Comparison of ENCODE assay signal across 13 cellular contexts in genomic region chr6:159074866-159075265, GRCh38. TPM values are rescaled to one million over a fixed set of nuclear protein-coding genes. Genes with fewer than 3 reads are reported as not detected.
A peak's percentile ranks its signal among the peaks of the same experiment; 100 is the strongest.
DNase-seq lines count a peak whose midpoint lies in the region; ATAC-seq and TF ChIP-seq lines count a peak whose summit lies in the region.
"Had no signal": no experiment of that assay in that cellular context is flagged by ENCODE, and none has a peak within 500 bp of the region (broad histone marks: within the 10 kb centered on the region; RNA-seq: fewer than 3 reads in every experiment).

No MANE protein-coding gene starts in this region.

- H3K4me2 ChIP-seq in hepatocyte: peak overlapping the region; percentile 59

- H3K36me3 ChIP-seq in hepatocyte (replicated peaks; ENCODE audit: insufficient read depth, low read depth): no peaks in the 10 kb centered on the region
- H3K36me3 ChIP-seq in prostate gland: no peaks in the 10 kb centered on the region
- H3K36me3 ChIP-seq: BE2C had no signal

- H3K27me3 ChIP-seq in hepatocyte: no peaks in the 10 kb centered on the region
- no peaks in the 10 kb centered on the region for H3K27me3 ChIP-seq in prostate gland (replicated peaks; ENCODE audit: insufficient read depth)

- H3K27ac ChIP-seq in hepatocyte: no peak overlapping the region
- H3K27ac ChIP-seq in prostate gland: no peak overlapping the region
- H3K27ac ChIP-seq: SK-N-MC had no signal

- H3K4me1 Mint-ChIP-seq in activated CD8-positive, alpha-beta T cell treated with anti-CD3 and anti-CD28 coated beads for 36 hours (ENCODE audit: low read depth): peaks cover 87% of the 10 kb centered on the region

- POLR2A ChIA-PET in activated CD8-positive, alpha-beta T cell treated with anti-CD3 and anti-CD28 coated beads for 36 hours (lab: Charles Lee): interaction anchor here (0.6 to 14.0 kb wide), 8 partner anchors 11 to 80 kb away, joined by 3 to 207 read pairs (median 3); partner anchors contain the start of gene TAGAP

- H2AFZ ChIP-seq in hepatocyte: no peak overlapping the region

- no peak overlapping the region for H3K4me3 Mint-ChIP-seq in activated CD8-positive, alpha-beta T cell treated with anti-CD3 and anti-CD28 coated beads for 36 hours

- ATAC-seq in activated CD8-positive, alpha-beta T cell treated with anti-CD3 and anti-CD28 coated beads for 36 hours: no peak

- 61% methylated on average over 2 of the region's 2 CpGs for WGBS in hepatocyte (ENCODE audit: low lambda C conversion rate, missing lambda C conversion rate)
- 38% methylated on average over 2 of the region's 2 CpGs for WGBS in prostate gland

- H3K9me2 ChIP-seq in hepatocyte (replicated peaks; ENCODE audit: insufficient read depth): no peaks in the 10 kb centered on the region

- H3K79me2 ChIP-seq in hepatocyte: no peaks in the 10 kb centered on the region

- TF ChIP-seq CTCF in activated CD8-positive, alpha-beta T cell treated with anti-CD3 and anti-CD28 coated beads for 36 hours (IDR thresholded peaks at IDR 0.05): no peak
- TF ChIP-seq CTCF in hepatocyte (IDR thresholded peaks at IDR 0.05; ENCODE audit: poor library complexity) (no peak), prostate gland (IDR thresholded peaks at IDR 0.05) (no peak)

- peak overlapping the region; percentile 94 for H3K27ac Mint-ChIP-seq in activated CD8-positive, alpha-beta T cell treated with anti-CD3 and anti-CD28 coated beads for 36 hours

- peaks cover 2% of the 10 kb centered on the region for H3K9me3 Mint-ChIP-seq in activated CD8-positive, alpha-beta T cell treated with anti-CD3 and anti-CD28 coated beads for 36 hours
- H3K9me3 Mint-ChIP-seq: H9 had no signal

- H3K4me1 ChIP-seq in hepatocyte (ENCODE audit: insufficient read depth) (peaks cover 11% of the 10 kb centered on the region), prostate gland (replicated peaks) (no peaks in the 10 kb centered on the region)
- H3K4me1 ChIP-seq: BE2C had no signal

- no peak for TF ChIP-seq POLR2A in prostate gland (IDR thresholded peaks at IDR 0.05)

- no peaks in the 10 kb centered on the region for H3K27me3 Mint-ChIP-seq in activated CD8-positive, alpha-beta T cell treated with anti-CD3 and anti-CD28 coated beads for 36 hours

- H3K9me3 ChIP-seq in hepatocyte (ENCODE audit: low read depth): no peaks in the 10 kb centered on the region
- no peaks in the 10 kb centered on the region for H3K9me3 ChIP-seq in prostate gland
- H3K9me3 ChIP-seq: BE2C had no signal

- DNase-seq in COLO829 (ENCODE audit: low spot score) (peak; percentile 28), NCI-H1694 (lab: John Stamatoyannopoulos, UW) (peak; percentile 51), hepatocyte (ENCODE audit: low spot score) (no peak), prostate gland (ENCODE audit: low spot score) (no peak), cardiac septum (ENCODE audit: low spot score) (no peak)
- no peak for DNase-seq in activated CD8-positive, alpha-beta T cell treated with anti-CD3 and anti-CD28 coated beads for 36 hours
- no peak for DNase-seq in stimulated activated CD4-positive, alpha-beta T cell treated with anti-CD3 and anti-CD28 coated beads, Interleukin-2, amount 100 ng/mL, for 24 hours
- DNase-seq: MM.1S, NCI-H1105, NCI-H2029 treated with DMSO at 0.1 percent for 48 hours had no signal

- no peaks in the 10 kb centered on the region for H4K20me1 ChIP-seq in hepatocyte (ENCODE audit: insufficient read depth, poor library complexity, severe bottlenecking)

- no peak overlapping the region for H3K4me3 ChIP-seq in hepatocyte
- no peak overlapping the region for H3K4me3 ChIP-seq in prostate gland
- H3K4me3 ChIP-seq: SK-N-MC had no signal

- CTCF ChIA-PET in activated CD8-positive, alpha-beta T cell treated with anti-CD3 and anti-CD28 coated beads for 36 hours (lab: Charles Lee): interaction anchor here (1.0 to 5.2 kb wide), 6 partner anchors 11 to 33 kb away, joined by 3 to 32 read pairs (median 4); no protein-coding TSS in a partner anchor

- peaks cover 13% of the 10 kb centered on the region for H3K36me3 Mint-ChIP-seq in activated CD8-positive, alpha-beta T cell treated with anti-CD3 and anti-CD28 coated beads for 36 hours (ENCODE audit: low read depth)

- intact Hi-C loops in activated CD8-positive, alpha-beta T cell treated with anti-CD3 and anti-CD28 coated beads for 36 hours (cut with micrococcal nuclease): no loop called here
- intact Hi-C loops in prostate gland (cut with DNase I) (no loop called here), cardiac septum (cut with DNase I) (no loop called here)

RNA-seq across cellular contexts. Expression of gene TAGAP, which starts 30.1 kb away (rescaled TPM):
- 100 to 1,000 TPM; 112 to 113 TPM for total RNA-seq in activated CD8-positive, alpha-beta T cell treated with anti-CD3 and anti-CD28 coated beads for 36 hours
- total RNA-seq in hepatocyte (4.4 and 4.9 TPM in 2 replicates), prostate gland (1 to 10 TPM; 2.6 to 4.8 TPM), cardiac septum (0.75 TPM)
- polyA plus RNA-seq in hepatocyte: 1.9 and 2.9 TPM in 2 replicates
- total RNA-seq: H9 had no signal

Comparison
In these comparisons a context has a peak if more than half of its experiments do, and no peak if none do; other contexts are left out.
1. DNase-seq: peak in COLO829 (single experiment) and NCI-H1694 (single experiment); none in activated CD8-positive, alpha-beta T cell treated with anti-CD3 and anti-CD28 coated beads for 36 hours (single experiment), hepatocyte (single experiment), stimulated activated CD4-positive, alpha-beta T cell treated with anti-CD3 and anti-CD28 coated beads, Interleukin-2, amount 100 ng/mL, for 24 hours (0 of 2), prostate gland (single experiment) and cardiac septum (single experiment).
2. RNA of gene TAGAP, which starts 30.1 kb away (total RNA-seq): 112 to 113 TPM in activated CD8-positive, alpha-beta T cell treated with anti-CD3 and anti-CD28 coated beads for 36 hours; 2.6 to 4.8 TPM in prostate gland, 4.4 to 4.9 TPM in hepatocyte and 0.75 TPM in cardiac septum (single experiment); every median in the first group is over 10 times any median in the second.